ENCODE assay signal across 15 cellular contexts in genomic region chr7:134444961-134445315, GRCh38.
"Had no signal": no experiment of that assay in that cellular context is flagged by ENCODE, and none has a peak within 500 bp of the region (broad histone marks: within the 10 kb centered on the region; RNA-seq: fewer than 3 reads in every experiment).

No MANE protein-coding gene starts in this region.

- H3K4me1 Mint-ChIP-seq: endodermal cell, immature natural killer cell had no signal

- H3K27ac Mint-ChIP-seq: activated naive CD4-positive, alpha-beta T cell treated with anti-CD3 and anti-CD28 coated beads, Interleukin-2, amount 50 U/mL, for 72 hours; endodermal cell; immature natural killer cell; naive thymus-derived CD4-positive, alpha-beta T cell; T-helper 1 cell treated with Interleukin-12 subunit alpha and Interleukin-12 subunit beta and Interleukin-4 antibody, amounts not matched to agents 30 μg/mL and 1 μg/mL, for 36 hours had no signal

- DNase-seq: activated CD4-positive, alpha-beta T cell treated with anti-CD3 and anti-CD28 coated beads, Interleukin-2, amount 50 U/mL, for 1 hour; activated gamma-delta T cell; activated T-cell treated with anti-CD3 and anti-CD28 coated beads, Interleukin-2, amount 50 U/mL, for 72 hours; endodermal cell; immature natural killer cell; mesendoderm; naive thymus-derived CD4-positive, alpha-beta T cell; ovary; spleen; stimulated activated CD4-positive, alpha-beta T cell treated with anti-CD3 and anti-CD28 coated beads, Interleukin-4, amount 100 ng/mL, for 4 hours; stimulated activated naive CD4-positive, alpha-beta T cell; thyroid gland had no signal

- H3K4me3 ChIP-seq: gastroesophageal sphincter, ovary, spleen, thyroid gland had no signal

- H3K9me3 Mint-ChIP-seq: activated naive CD4-positive, alpha-beta T cell treated with anti-CD3 and anti-CD28 coated beads, Interleukin-2, amount 50 U/mL, for 72 hours; activated T-cell treated with anti-CD3 and anti-CD28 coated beads, Interleukin-2, amount 50 U/mL, for 72 hours; endodermal cell; immature natural killer cell; naive thymus-derived CD4-positive, alpha-beta T cell; T-helper 1 cell treated with Interleukin-12 subunit alpha and Interleukin-12 subunit beta and Interleukin-4 antibody, amounts not matched to agents 30 μg/mL and 1 μg/mL, for 36 hours had no signal

- H3K36me3 ChIP-seq: ovary had no signal

- H3K4me3 Mint-ChIP-seq: activated T-cell treated with anti-CD3 and anti-CD28 coated beads, Interleukin-2, amount 50 U/mL, for 72 hours; endodermal cell; immature natural killer cell; naive thymus-derived CD4-positive, alpha-beta T cell; T-helper 1 cell treated with Interleukin-12 subunit alpha and Interleukin-12 subunit beta and Interleukin-4 antibody, amounts not matched to agents 30 μg/mL and 1 μg/mL, for 36 hours had no signal

- H3K27me3 ChIP-seq: gastroesophageal sphincter, ovary, spleen, thyroid gland had no signal

- H3K27ac ChIP-seq: gastroesophageal sphincter, ovary, thyroid gland had no signal

- H3K9me3 ChIP-seq: gastroesophageal sphincter, ovary, spleen, thyroid gland had no signal

- H3K4me1 ChIP-seq: gastroesophageal sphincter had no signal

- H3K27me3 Mint-ChIP-seq: naive thymus-derived CD4-positive, alpha-beta T cell had no signal
